15 cellular contexts compared by ENCODE assay signal in the genomic region with DNA sequence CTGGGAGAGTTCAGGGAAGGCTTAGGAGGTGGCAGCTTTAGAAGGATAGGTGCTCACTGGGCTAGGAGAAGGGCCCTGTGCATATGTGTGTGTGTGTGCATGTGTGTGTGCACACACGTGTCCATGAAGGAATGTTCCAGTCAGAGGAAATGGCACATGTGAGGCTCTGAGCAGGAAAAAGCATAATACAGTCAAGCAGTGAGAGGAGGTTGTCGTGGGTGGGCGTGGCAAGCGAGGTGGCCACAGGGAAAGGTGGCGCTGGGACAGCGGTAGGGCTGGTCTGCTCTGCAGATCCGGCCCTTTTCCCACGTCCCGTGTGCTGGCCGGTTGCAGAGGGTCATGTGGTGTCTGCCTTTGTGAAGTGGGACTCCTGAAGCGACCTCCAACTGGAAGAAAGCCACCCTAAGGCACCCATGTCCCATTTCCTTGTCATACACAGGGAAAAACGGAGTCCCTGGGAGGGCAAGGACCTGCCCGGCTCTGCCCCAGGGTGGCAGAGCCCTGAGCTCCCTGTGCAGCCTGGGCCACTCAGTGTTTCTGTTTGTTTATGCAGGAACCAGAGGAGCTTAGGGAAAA.
"Had no signal": no experiment of that assay in that cellular context is flagged by ENCODE, and none has a peak within 500 bp of the region (broad histone marks: within the 10 kb centered on the region; RNA-seq: fewer than 3 reads in every experiment).

No MANE protein-coding gene starts in this region.

- ATAC-seq: activated T-cell treated with anti-CD3 and anti-CD28 coated beads, Interleukin-2, amount 50 U/mL, for 72 hours had no signal

- H3K27me3 ChIP-seq: ascending aorta, breast epithelium, esophagus muscularis mucosa, upper lobe of left lung had no signal

- H3K4me3 ChIP-seq: ascending aorta, breast epithelium, esophagus muscularis mucosa, upper lobe of left lung had no signal

- H3K9me3 ChIP-seq: ascending aorta, breast epithelium, esophagus muscularis mucosa, upper lobe of left lung had no signal

- DNase-seq: activated CD4-positive, alpha-beta memory T cell treated with anti-CD3 and anti-CD28 coated beads, Interleukin-2, amount 10 ng/mL, durations not matched to agents 7 days and 5 days; activated CD4-positive, alpha-beta T cell treated with anti-CD3 and anti-CD28 coated beads for 4 hours; activated T-cell treated with anti-CD3 and anti-CD28 coated beads, Interleukin-2, amount 50 U/mL, for 72 hours; hypothalamus; kidney glomerular epithelial cell; SIG-M5; stimulated activated CD4-positive, alpha-beta T cell treated with anti-CD3 and anti-CD28 coated beads, Interleukin-4, amount 100 ng/mL, for 24 hours; stimulated activated naive CD4-positive, alpha-beta T cell; substantia nigra; upper lobe of left lung; WERI-Rb-1 had no signal

- H3K4me1 ChIP-seq: ascending aorta, breast epithelium, esophagus muscularis mucosa, parathyroid adenoma, upper lobe of left lung had no signal

- H3K36me3 ChIP-seq: ascending aorta, breast epithelium, upper lobe of left lung, WERI-Rb-1 had no signal

- H3K27ac ChIP-seq: ascending aorta, breast epithelium, esophagus muscularis mucosa, parathyroid adenoma, upper lobe of left lung, WERI-Rb-1 had no signal
